18 cellular contexts compared by ENCODE assay signal in the genomic region with DNA sequence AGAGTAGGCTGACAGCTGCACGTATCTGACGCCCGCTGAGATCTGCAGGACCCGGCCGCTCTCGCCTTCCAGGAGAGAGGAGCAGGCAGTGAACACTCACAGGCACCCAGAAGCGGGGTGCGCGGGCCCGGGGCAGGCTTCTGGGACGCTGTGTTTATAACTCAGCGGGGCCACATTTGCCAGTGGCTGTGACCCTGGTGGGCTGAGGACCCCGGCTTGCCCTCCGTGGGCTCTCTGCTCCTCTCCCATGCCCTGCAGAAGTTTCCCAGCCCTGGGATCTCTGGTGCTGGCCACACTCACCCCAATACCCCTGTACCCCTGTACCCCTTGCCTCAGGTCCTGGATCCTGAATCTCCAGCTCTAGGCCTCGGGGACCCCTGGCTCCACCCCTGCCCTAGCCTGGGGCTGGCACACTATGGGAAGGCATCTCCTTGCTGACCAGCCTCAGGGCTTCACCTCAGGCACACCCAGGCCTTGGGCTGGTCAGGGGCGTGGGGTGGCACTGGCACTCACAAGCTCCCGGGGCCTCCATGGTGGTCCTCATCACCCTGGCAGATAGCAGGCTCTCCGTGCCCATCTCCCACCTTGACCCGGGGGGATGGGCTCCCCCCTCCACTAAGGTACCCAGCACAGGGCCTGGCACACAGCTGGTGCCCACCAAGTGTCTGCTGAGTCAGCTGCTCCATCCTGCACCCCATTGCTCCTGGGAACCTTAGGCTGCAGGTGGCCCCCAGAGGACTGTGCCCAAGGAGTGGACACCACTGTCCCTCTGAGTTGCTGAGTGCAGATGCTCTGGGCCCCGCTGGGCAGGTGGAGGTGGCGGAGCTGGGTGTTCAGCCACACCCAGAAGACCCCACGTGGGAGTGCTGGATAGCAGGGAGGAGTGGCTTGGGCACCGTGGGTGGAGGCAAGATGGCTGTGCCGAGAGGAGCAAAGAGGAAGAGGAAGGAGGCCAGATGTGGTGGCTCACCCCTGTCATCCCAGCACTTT. TPM values are rescaled to one million over a fixed set of nuclear protein-coding genes. Genes with fewer than 3 reads are reported as not detected.
DNase-seq lines count a peak whose midpoint lies in the region; ATAC-seq, FAIRE-seq and TF ChIP-seq lines count a peak whose summit lies in the region.
"Had no signal": no experiment of that assay in that cellular context is flagged by ENCODE, and none has a peak within 500 bp of the region (broad histone marks: within the 10 kb centered on the region; RNA-seq: fewer than 3 reads in every experiment).

No MANE protein-coding gene starts in this region.

- H3K27me3 Mint-ChIP-seq in glutamatergic neuron (ENCODE audit: unreplicated experiment): no peaks in the 10 kb centered on the region

- no peak overlapping the region for H2AFZ ChIP-seq in HepG2 (ENCODE audit: low read length)

- H3K9me3 Mint-ChIP-seq in glutamatergic neuron (ENCODE audit: unreplicated experiment): peaks cover 5% of the 10 kb centered on the region

- H3K4me1 ChIP-seq in right lobe of liver: no peaks in the 10 kb centered on the region
- no peaks in the 10 kb centered on the region for H3K4me1 ChIP-seq in HepG2 (ENCODE audit: insufficient read depth, low read length)
- no peaks in the 10 kb centered on the region for H3K4me1 ChIP-seq in mucosa of descending colon (ENCODE audit: low read depth)
- no peaks in the 10 kb centered on the region for H3K4me1 ChIP-seq in upper lobe of right lung
- H3K4me1 ChIP-seq: A549 had no signal

- H3K9ac ChIP-seq in HepG2 (ENCODE audit: insufficient read depth, low read depth, low read length): no peak overlapping the region

- no peak overlapping the region for H3K4me3 Mint-ChIP-seq in glutamatergic neuron (ENCODE audit: unreplicated experiment)
- H3K4me3 Mint-ChIP-seq: HFFc6 had no signal

- no peak overlapping the region for H3K27ac Mint-ChIP-seq in glutamatergic neuron (ENCODE audit: unreplicated experiment)
- H3K27ac Mint-ChIP-seq: HFFc6 had no signal

- no peaks in the 10 kb centered on the region for H3K79me2 ChIP-seq in HepG2 (ENCODE audit: insufficient read depth, low read length)

- no peaks in the 10 kb centered on the region for H3K9me3 ChIP-seq in right lobe of liver
- H3K9me3 ChIP-seq in HepG2 (ENCODE audit: low read length): no peaks in the 10 kb centered on the region
- H3K9me3 ChIP-seq in mucosa of descending colon: no peaks in the 10 kb centered on the region
- no peaks in the 10 kb centered on the region for H3K9me3 ChIP-seq in upper lobe of right lung

- H4K20me1 ChIP-seq in HepG2 (ENCODE audit: insufficient read depth, low read length): no peaks in the 10 kb centered on the region

- peaks cover 11% of the 10 kb centered on the region for H3K36me3 Mint-ChIP-seq in glutamatergic neuron (ENCODE audit: unreplicated experiment)

- POLR2A ChIA-PET in HepG2 (lab: Yijun Ruan, JAX) (no interaction called here), GM10248 (lab: Yijun Ruan, JAX) (no interaction called here)

- ATAC-seq in right lobe of liver: no peak
- ATAC-seq in HepG2: no peak
- ATAC-seq in mucosa of descending colon: no peak
- no peak for ATAC-seq in upper lobe of right lung
- ATAC-seq: A549 had no signal

- H3K27me3 ChIP-seq in right lobe of liver (no peaks in the 10 kb centered on the region), HepG2 (ENCODE audit: control insufficient read depth in 1 of 2, insufficient read depth in 2 of 2, low read length in 2 of 2) (no peaks in the 10 kb centered on the region; a peak in 1 of 5 replicates), upper lobe of right lung (no peaks in the 10 kb centered on the region)

- TF ChIP-seq CTCF in right lobe of liver (IDR thresholded peaks at IDR 0.05): no peak
- TF ChIP-seq CTCF in HepG2 (CRISPR knock-in tag; IDR thresholded peaks at IDR 0.05): no peak
- TF ChIP-seq CTCF in glutamatergic neuron (IDR thresholded peaks at IDR 0.05; ENCODE audit: partially characterized antibody, unreplicated experiment): no peak
- TF ChIP-seq CTCF in mucosa of descending colon (IDR thresholded peaks at IDR 0.05): no peak
- TF ChIP-seq CTCF in upper lobe of right lung (IDR thresholded peaks at IDR 0.05): no peak
- no peak for TF ChIP-seq CTCF in GM10248 (IDR thresholded peaks at IDR 0.05; ENCODE audit: control extremely low read depth, extremely low read depth, low read depth, missing control alignments)

- no peaks in the 10 kb centered on the region for H3K4me1 Mint-ChIP-seq in glutamatergic neuron (ENCODE audit: low read depth, unreplicated experiment)

- BruUV-seq in HepG2 (replicated peaks; lab: Mats Ljungman, UMichigan): no TSS peak

- H3K27ac ChIP-seq in right lobe of liver (no peak overlapping the region), HepG2 (ENCODE audit: extremely low read length, insufficient read depth, low read length) (no peak overlapping the region), upper lobe of right lung (no peak overlapping the region)
- H3K27ac ChIP-seq: A549, C4-2B had no signal

- in situ Hi-C loops in HepG2 (cut with HindIII; ENCODE audit: extremely low pct_ligation_motif_present, low pct_unique_long_range_greater_than_20kb): no loop called here

- intact Hi-C loops in right lobe of liver (cut with DNase I) (no loop called here), HepG2 (cut with micrococcal nuclease; ENCODE audit: unreplicated experiment) (no loop called here), mucosa of descending colon (cut with DNase I, micrococcal nuclease) (no loop called here), upper lobe of right lung (cut with DNase I) (no loop called here)

- CTCF ChIA-PET in HepG2 (lab: Yijun Ruan, JAX; ENCODE audit: low intra/inter-chr PET ratio, low total read pairs): no interaction called here
- CTCF ChIA-PET in GM10248 (lab: Yijun Ruan, JAX): no interaction called here

- FAIRE-seq in HepG2 (lab: Jason Lieb, UNC): no peak
- FAIRE-seq: A549 had no signal

- H3K4me3 ChIP-seq in right lobe of liver (no peak overlapping the region), HepG2 (replicated peaks in 1 of 3; ENCODE audit: insufficient read depth in 1 of 3, low read depth in 2 of 3, low read length in 3 of 3) (no peak overlapping the region), mucosa of descending colon (no peak overlapping the region), upper lobe of right lung (no peak overlapping the region)
- H3K4me3 ChIP-seq: A549 had no signal

- DNase-seq in right lobe of liver (peak in 2 of 3 donors; percentile 16 to 31), HepG2 (ENCODE audit: low spot score) (no peak), glutamatergic neuron (peak; percentile 7), mucosa of descending colon (peak in 2 of 3 donors; percentile 15 to 31), upper lobe of right lung (peak; percentile 54), GM10248 (ENCODE audit: extremely low spot score) (no peak), NCI-H1694 (lab: John Stamatoyannopoulos, UW) (no peak)
- DNase-seq in stimulated activated CD4-positive, alpha-beta T cell treated with anti-CD3 and anti-CD28 coated beads, Interleukin-2, amount 100 ng/mL, for 24 hours: no peak
- DNase-seq: DMS 273 treated with DMSO at 0.1 percent for 48 hours, HFFc6, NCI-H1048, NCI-H1436 treated with DMSO at 0.1 percent for 48 hours, NCI-H2081 treated with DMSO at 0.1 percent for 48 hours, NCI-H510A, NCI-H774, SHP77 had no signal

- no peak for TF ChIP-seq EP300 in HepG2 (IDR thresholded peaks at IDR 0.05; ENCODE audit: low read depth in 2 of 2, low read length in 2 of 2)
- no peak for TF ChIP-seq EP300 in HepG2 (CRISPR knock-in tag; IDR thresholded peaks at IDR 0.05; ENCODE audit: borderline replicate concordance)

- no peak for TF ChIP-seq RAD21 in HepG2 (CRISPR knock-in tag; IDR thresholded peaks at IDR 0.05)

- TF ChIP-seq POLR2A in right lobe of liver (IDR thresholded peaks at IDR 0.05) (no peak), HepG2 (IDR thresholded peaks at IDR 0.05; ENCODE audit: insufficient read depth in 1 of 2, low read depth in 2 of 2, low read length in 2 of 2) (no peak)

- no peak overlapping the region for H3K4me2 ChIP-seq in HepG2 (ENCODE audit: low read depth, low read length)
- H3K4me2 ChIP-seq: A549 had no signal

- no peaks in the 10 kb centered on the region for H3K36me3 ChIP-seq in right lobe of liver
- no peaks in the 10 kb centered on the region for H3K36me3 ChIP-seq in HepG2 (replicated peaks in 1 of 2; ENCODE audit: control insufficient read depth in 1 of 2, insufficient read depth in 2 of 2, low read length in 2 of 2)
- no peaks in the 10 kb centered on the region for H3K36me3 ChIP-seq in mucosa of descending colon (ENCODE audit: low read depth)
- H3K36me3 ChIP-seq in upper lobe of right lung: no peaks in the 10 kb centered on the region

- 93% methylated on average over 6 of the region's 24 CpGs for WGBS in right lobe of liver (ENCODE audit: insufficient coverage, low coverage, low lambda C conversion rate, missing lambda C conversion rate)
- 64% methylated on average over 8 of the region's 24 CpGs for WGBS in HepG2 (ENCODE audit: low lambda C conversion rate)

RNA-seq across cellular contexts. Expression of gene MORN1, which starts 32.4 kb away (rescaled TPM):
- total RNA-seq in right lobe of liver (1 to 10 TPM; 3.1 to 7.1 (median 4.5) TPM), HepG2 (2016; rRNA removed; fragmentation: Illumina TruSeq; extraction: Trizol) (3.9 and 6.5 TPM in 2 replicates), glutamatergic neuron (ENCODE audit: unreplicated experiment) (10.8 TPM), mucosa of descending colon (10 to 100 TPM; 13.1 to 17.4 (median 13.4) TPM), upper lobe of right lung (9.0 TPM)
- 1.5 and 2.2 TPM in 2 replicates for total RNA-seq in HepG2 (2016; cell fraction: cytosol; rRNA removed; fragmentation: Illumina TruSeq; extraction: Trizol; ENCODE audit: low read depth)
- 3.5 and 5.4 TPM in 2 replicates for total RNA-seq in HepG2 (2016; cell fraction: insoluble cytoplasmic fraction; rRNA removed; fragmentation: Illumina TruSeq; extraction: Trizol)
- total RNA-seq in HepG2 (2016; cell fraction: membrane; rRNA removed; fragmentation: Illumina TruSeq; extraction: Trizol): 1.7 and 1.8 TPM in 2 replicates
- total RNA-seq in HepG2 (2016; cell fraction: nucleus; rRNA removed; fragmentation: Illumina TruSeq; extraction: Trizol): 6.4 and 6.8 TPM in 2 replicates
- polyA plus RNA-seq in HepG2 (2011; rRNA removed): 2.6 and 3.1 TPM in 2 replicates
- 2.5 and 3.1 TPM in 2 replicates for polyA plus RNA-seq in HepG2 (2011; cell fraction: cytosol; rRNA removed)
- 7.8 and 8.8 TPM in 2 replicates for polyA plus RNA-seq in HepG2 (2011; cell fraction: nucleus; rRNA removed)
- polyA plus RNA-seq in HepG2 (2012): 1.3 and 1.7 TPM in 2 replicates
- polyA plus RNA-seq in HepG2 (2016; cell fraction: cytosol; fragmentation: Illumina TruSeq; extraction: Trizol; ENCODE audit: low read depth): 0.84 and 1.9 TPM in 2 replicates
- 2.3 and 3.3 TPM in 2 replicates for polyA plus RNA-seq in HepG2 (2016; cell fraction: insoluble cytoplasmic fraction; fragmentation: Illumina TruSeq; extraction: Trizol; ENCODE audit: low read depth)
- polyA plus RNA-seq in HepG2 (2016; cell fraction: membrane; fragmentation: Illumina TruSeq; extraction: Trizol; ENCODE audit: low read depth): 0.73 and 1.3 TPM in 2 replicates
- 8.2 and 9.2 TPM in 2 replicates for polyA plus RNA-seq in HepG2 (2016; cell fraction: nucleus; fragmentation: Illumina TruSeq; extraction: Trizol; ENCODE audit: insufficient read depth, low read depth)
- polyA minus RNA-seq in HepG2 (2011; rRNA and poly(A)+ RNA removed; ENCODE audit: low replicate concordance): 6.7 and 28.4 TPM in 2 replicates
- 1.3 and 3.0 TPM in 2 replicates for polyA minus RNA-seq in HepG2 (2011; cell fraction: cytosol; rRNA and poly(A)+ RNA removed)
- 7.5 and 8.9 TPM in 2 replicates for polyA minus RNA-seq in HepG2 (2011; cell fraction: nucleus; rRNA and poly(A)+ RNA removed)

RNA-seq across cellular contexts. Expression of gene RER1, which starts 32.7 kb away (rescaled TPM):
- total RNA-seq in right lobe of liver (100 to 1,000 TPM in 4 of 6 experiments, 10 to 100 TPM in 2; 76.5 to 166 (median 122) TPM), HepG2 (2016; rRNA removed; fragmentation: Illumina TruSeq; extraction: Trizol) (83.9 and 128 TPM in 2 replicates), glutamatergic neuron (ENCODE audit: unreplicated experiment) (93.0 TPM), mucosa of descending colon (100 to 1,000 TPM; 151 to 217 (median 193) TPM), upper lobe of right lung (118 TPM)
- total RNA-seq in HepG2 (2016; cell fraction: cytosol; rRNA removed; fragmentation: Illumina TruSeq; extraction: Trizol; ENCODE audit: low read depth): 51.3 and 72.8 TPM in 2 replicates
- total RNA-seq in HepG2 (2016; cell fraction: insoluble cytoplasmic fraction; rRNA removed; fragmentation: Illumina TruSeq; extraction: Trizol): 89.5 and 137 TPM in 2 replicates
- total RNA-seq in HepG2 (2016; cell fraction: membrane; rRNA removed; fragmentation: Illumina TruSeq; extraction: Trizol): 77.4 and 86.1 TPM in 2 replicates
- 76.0 and 95.5 TPM in 2 replicates for total RNA-seq in HepG2 (2016; cell fraction: nucleus; rRNA removed; fragmentation: Illumina TruSeq; extraction: Trizol)
- 135 and 164 TPM in 2 replicates for polyA plus RNA-seq in HepG2 (2011; rRNA removed)
- 82.7 and 131 TPM in 2 replicates for polyA plus RNA-seq in HepG2 (2011; cell fraction: cytosol; rRNA removed)
- 155 and 197 TPM in 2 replicates for polyA plus RNA-seq in HepG2 (2011; cell fraction: nucleus; rRNA removed)
- polyA plus RNA-seq in HepG2 (2012): 64.5 and 73.8 TPM in 2 replicates
- polyA plus RNA-seq in HepG2 (2016; cell fraction: cytosol; fragmentation: Illumina TruSeq; extraction: Trizol; ENCODE audit: low read depth): 84.3 and 98.6 TPM in 2 replicates
- polyA plus RNA-seq in HepG2 (2016; cell fraction: insoluble cytoplasmic fraction; fragmentation: Illumina TruSeq; extraction: Trizol; ENCODE audit: low read depth): 87.8 and 97.0 TPM in 2 replicates
- polyA plus RNA-seq in HepG2 (2016; cell fraction: membrane; fragmentation: Illumina TruSeq; extraction: Trizol; ENCODE audit: low read depth): 69.1 and 85.3 TPM in 2 replicates
- polyA plus RNA-seq in HepG2 (2016; cell fraction: nucleus; fragmentation: Illumina TruSeq; extraction: Trizol; ENCODE audit: insufficient read depth, low read depth): 191 and 194 TPM in 2 replicates
- 95.9 and 234 TPM in 2 replicates for polyA minus RNA-seq in HepG2 (2011; rRNA and poly(A)+ RNA removed; ENCODE audit: low replicate concordance)
- 32.9 and 45.5 TPM in 2 replicates for polyA minus RNA-seq in HepG2 (2011; cell fraction: cytosol; rRNA and poly(A)+ RNA removed)
- 23.3 and 29.3 TPM in 2 replicates for polyA minus RNA-seq in HepG2 (2011; cell fraction: nucleus; rRNA and poly(A)+ RNA removed)

RNA-seq across cellular contexts. Expression of gene PEX10, which starts 53.4 kb away (rescaled TPM):
- total RNA-seq in right lobe of liver (10 to 100 TPM in 3 of 6 experiments, 1 to 10 TPM in 3; 7.4 to 24.3 (median 10.5) TPM), HepG2 (2016; rRNA removed; fragmentation: Illumina TruSeq; extraction: Trizol) (38.3 and 39.6 TPM in 2 replicates), glutamatergic neuron (ENCODE audit: unreplicated experiment) (14.0 TPM), mucosa of descending colon (10 to 100 TPM; 13.4 to 20.4 (median 18.4) TPM), upper lobe of right lung (14.6 TPM)
- 20.2 and 25.8 TPM in 2 replicates for total RNA-seq in HepG2 (2016; cell fraction: cytosol; rRNA removed; fragmentation: Illumina TruSeq; extraction: Trizol; ENCODE audit: low read depth)
- total RNA-seq in HepG2 (2016; cell fraction: insoluble cytoplasmic fraction; rRNA removed; fragmentation: Illumina TruSeq; extraction: Trizol): 37.8 and 38.9 TPM in 2 replicates
- 53.4 and 59.7 TPM in 2 replicates for total RNA-seq in HepG2 (2016; cell fraction: membrane; rRNA removed; fragmentation: Illumina TruSeq; extraction: Trizol)
- 27.1 and 27.5 TPM in 2 replicates for total RNA-seq in HepG2 (2016; cell fraction: nucleus; rRNA removed; fragmentation: Illumina TruSeq; extraction: Trizol)
- polyA plus RNA-seq in HepG2 (2011; rRNA removed): 16.1 and 21.0 TPM in 2 replicates
- 16.3 and 20.9 TPM in 2 replicates for polyA plus RNA-seq in HepG2 (2011; cell fraction: cytosol; rRNA removed)
- 49.0 and 57.5 TPM in 2 replicates for polyA plus RNA-seq in HepG2 (2011; cell fraction: nucleus; rRNA removed)
- polyA plus RNA-seq in HepG2 (2012): 13.3 and 14.5 TPM in 2 replicates
- 27.1 and 37.0 TPM in 2 replicates for polyA plus RNA-seq in HepG2 (2016; cell fraction: cytosol; fragmentation: Illumina TruSeq; extraction: Trizol; ENCODE audit: low read depth)
- 36.5 and 40.8 TPM in 2 replicates for polyA plus RNA-seq in HepG2 (2016; cell fraction: insoluble cytoplasmic fraction; fragmentation: Illumina TruSeq; extraction: Trizol; ENCODE audit: low read depth)
- 47.4 and 49.9 TPM in 2 replicates for polyA plus RNA-seq in HepG2 (2016; cell fraction: membrane; fragmentation: Illumina TruSeq; extraction: Trizol; ENCODE audit: low read depth)
- 44.7 and 46.3 TPM in 2 replicates for polyA plus RNA-seq in HepG2 (2016; cell fraction: nucleus; fragmentation: Illumina TruSeq; extraction: Trizol; ENCODE audit: insufficient read depth, low read depth)
- 15.3 and 46.5 TPM in 2 replicates for polyA minus RNA-seq in HepG2 (2011; rRNA and poly(A)+ RNA removed; ENCODE audit: low replicate concordance)
- 9.7 and 12.0 TPM in 2 replicates for polyA minus RNA-seq in HepG2 (2011; cell fraction: cytosol; rRNA and poly(A)+ RNA removed)
- 18.4 and 20.1 TPM in 2 replicates for polyA minus RNA-seq in HepG2 (2011; cell fraction: nucleus; rRNA and poly(A)+ RNA removed)

Comparison
In these comparisons a context has a peak if more than half of its experiments do, and no peak if none do; other contexts are left out.
1. DNase-seq: peak in right lobe of liver (2 of 3), glutamatergic neuron (single experiment), mucosa of descending colon (2 of 3) and upper lobe of right lung (single experiment); none in HepG2 (single experiment), GM10248 (single experiment), NCI-H1694 (single experiment) and stimulated activated CD4-positive, alpha-beta T cell treated with anti-CD3 and anti-CD28 coated beads, Interleukin-2, amount 100 ng/mL, for 24 hours (0 of 2).